ENCODE assay signal across 1 cellular context in the genomic region with DNA sequence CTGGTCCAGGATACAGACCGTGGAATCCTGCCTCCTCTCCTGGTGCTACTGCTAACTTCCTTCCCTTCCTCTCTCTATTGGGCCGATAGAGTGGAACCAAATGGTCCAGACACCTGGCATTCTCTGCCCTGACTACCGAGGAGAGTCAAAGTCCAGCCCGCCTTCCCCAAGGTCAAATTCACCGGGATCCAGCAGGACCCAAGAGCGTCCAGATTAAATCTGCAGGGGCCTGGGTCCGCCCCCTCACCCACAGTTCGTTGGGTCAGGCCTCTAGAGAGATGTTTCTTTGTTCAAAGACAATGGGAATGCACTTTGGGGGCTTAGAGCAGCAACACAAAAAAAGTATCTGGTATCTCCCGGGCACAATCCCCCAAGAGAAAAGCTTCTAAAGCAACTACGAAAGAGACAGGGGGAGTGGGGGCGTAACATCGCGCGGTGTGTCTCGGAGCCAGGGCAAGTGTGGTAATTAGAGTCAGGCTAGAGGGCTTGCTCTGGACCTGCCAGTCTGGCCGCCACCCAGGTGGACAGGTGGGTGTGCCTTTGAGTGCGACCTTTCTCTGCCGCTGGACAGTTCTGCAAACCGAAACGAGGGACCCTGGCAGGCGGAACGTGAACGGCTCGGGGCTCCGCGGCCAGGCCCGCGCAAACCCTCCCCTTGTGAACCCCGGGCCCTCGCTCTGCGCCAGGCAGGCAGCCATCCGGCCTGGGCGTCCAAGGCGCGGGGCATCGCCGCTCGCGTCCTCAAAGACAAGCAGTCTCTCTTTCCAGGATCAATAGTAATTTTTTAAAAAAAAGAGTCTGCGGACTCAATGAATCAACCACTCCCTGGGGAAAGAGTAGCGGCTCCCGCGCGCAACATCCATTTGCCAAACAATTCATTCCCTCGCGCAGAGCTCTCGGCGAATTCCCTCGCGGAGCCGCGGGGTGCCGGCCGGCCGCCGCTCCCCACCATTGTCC.
TF ChIP-seq lines count a peak whose summit lies in the region.

No MANE protein-coding gene starts in this region.

TF ChIP-seq in WTC11, 78 proteins besides CTCF, POLR2A, EP300 and RAD21 (continued from another document):
- TF ChIP-seq, protein P1, sequence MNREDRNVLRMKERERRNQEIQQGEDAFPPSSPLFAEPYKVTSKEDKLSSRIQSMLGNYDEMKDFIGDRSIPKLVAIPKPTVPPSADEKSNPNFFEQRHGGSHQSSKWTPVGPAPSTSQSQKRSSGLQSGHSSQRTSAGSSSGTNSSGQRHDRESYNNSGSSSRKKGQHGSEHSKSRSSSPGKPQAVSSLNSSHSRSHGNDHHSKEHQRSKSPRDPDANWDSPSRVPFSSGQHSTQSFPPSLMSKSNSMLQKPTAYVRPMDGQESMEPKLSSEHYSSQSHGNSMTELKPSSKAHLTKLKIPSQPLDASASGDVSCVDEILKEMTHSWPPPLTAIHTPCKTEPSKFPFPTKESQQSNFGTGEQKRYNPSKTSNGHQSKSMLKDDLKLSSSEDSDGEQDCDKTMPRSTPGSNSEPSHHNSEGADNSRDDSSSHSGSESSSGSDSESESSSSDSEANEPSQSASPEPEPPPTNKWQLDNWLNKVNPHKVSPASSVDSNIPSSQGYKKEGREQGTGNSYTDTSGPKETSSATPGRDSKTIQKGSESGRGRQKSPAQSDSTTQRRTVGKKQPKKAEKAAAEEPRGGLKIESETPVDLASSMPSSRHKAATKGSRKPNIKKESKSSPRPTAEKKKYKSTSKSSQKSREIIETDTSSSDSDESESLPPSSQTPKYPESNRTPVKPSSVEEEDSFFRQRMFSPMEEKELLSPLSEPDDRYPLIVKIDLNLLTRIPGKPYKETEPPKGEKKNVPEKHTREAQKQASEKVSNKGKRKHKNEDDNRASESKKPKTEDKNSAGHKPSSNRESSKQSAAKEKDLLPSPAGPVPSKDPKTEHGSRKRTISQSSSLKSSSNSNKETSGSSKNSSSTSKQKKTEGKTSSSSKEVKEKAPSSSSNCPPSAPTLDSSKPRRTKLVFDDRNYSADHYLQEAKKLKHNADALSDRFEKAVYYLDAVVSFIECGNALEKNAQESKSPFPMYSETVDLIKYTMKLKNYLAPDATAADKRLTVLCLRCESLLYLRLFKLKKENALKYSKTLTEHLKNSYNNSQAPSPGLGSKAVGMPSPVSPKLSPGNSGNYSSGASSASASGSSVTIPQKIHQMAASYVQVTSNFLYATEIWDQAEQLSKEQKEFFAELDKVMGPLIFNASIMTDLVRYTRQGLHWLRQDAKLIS (CRISPR knock-in tag; IDR thresholded peaks at IDR 0.05; ENCODE audit: borderline replicate concordance): no peak
- TF ChIP-seq ZNF232 (CRISPR knock-in tag; IDR thresholded peaks at IDR 0.05) (no peak), NFYB (CRISPR knock-in tag; conservative IDR thresholded peaks at IDR 0.05; ENCODE audit: low read depth) (no peak), ZNF121 (CRISPR knock-in tag; IDR thresholded peaks at IDR 0.05) (no peak), SMAD4 (CRISPR knock-in tag; IDR thresholded peaks at IDR 0.05) (no peak)
- TF ChIP-seq, protein P2, sequence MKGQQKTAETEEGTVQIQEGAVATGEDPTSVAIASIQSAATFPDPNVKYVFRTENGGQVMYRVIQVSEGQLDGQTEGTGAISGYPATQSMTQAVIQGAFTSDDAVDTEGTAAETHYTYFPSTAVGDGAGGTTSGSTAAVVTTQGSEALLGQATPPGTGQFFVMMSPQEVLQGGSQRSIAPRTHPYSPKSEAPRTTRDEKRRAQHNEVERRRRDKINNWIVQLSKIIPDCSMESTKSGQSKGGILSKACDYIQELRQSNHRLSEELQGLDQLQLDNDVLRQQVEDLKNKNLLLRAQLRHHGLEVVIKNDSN (CRISPR knock-in tag; IDR thresholded peaks at IDR 0.05): no peak
